Comparison of ENCODE assay signal across 11 cellular contexts in genomic region chr3:99534951-99535704, GRCh38.
DNase-seq lines count a peak whose midpoint lies in the region; ATAC-seq, FAIRE-seq and TF ChIP-seq lines count a peak whose summit lies in the region.
"Had no signal": no experiment of that assay in that cellular context is flagged by ENCODE, and none has a peak within 500 bp of the region (broad histone marks: within the 10 kb centered on the region; RNA-seq: fewer than 3 reads in every experiment).

No MANE protein-coding gene starts in this region.

- no peaks in the 10 kb centered on the region for H3K79me2 ChIP-seq in HCT116 (ENCODE audit: insufficient read depth, low read length)

- POLR2A ChIA-PET in HCT116 (lab: Charles Lee), result no interaction called here

- no peak overlapping the region for H2AFZ ChIP-seq in HCT116 (ENCODE audit: low read depth, low read length, poor library complexity, severe bottlenecking)

- H3K4me3 ChIP-seq in HCT116 (replicated peaks in 1 of 2; ENCODE audit: low read depth in 1 of 2, low read length in 2 of 2) (no peak overlapping the region), SJSA1 (no peak overlapping the region), BE2C (ENCODE audit: low read depth, low read length) (no peak overlapping the region)
- H3K4me3 ChIP-seq: BLaER1 had no signal

- H3K9me3 ChIP-seq in HCT116 (ENCODE audit: control insufficient read depth in 1 of 2, insufficient read depth in 1 of 2, low read depth in 1 of 2, low read length in 2 of 2) (no peaks in the 10 kb centered on the region), SJSA1 (replicated peaks) (no peaks in the 10 kb centered on the region; the same call in 1 of the 2 replicates), BE2C (no peaks in the 10 kb centered on the region)

- TF ChIP-seq RAD21 in HCT116 (IDR thresholded peaks at IDR 0.05; ENCODE audit: low read depth), result no peak

- FAIRE-seq in frontal cortex (lab: Jason Lieb, UNC), result no peak

- peak; percentile 6 for DNase-seq in AG08396 (ENCODE audit: low spot score)
- DNase-seq in HCT116 (ENCODE audit: low read depth, low spot score), result no peak
- peak; percentile 32 to 43 for DNase-seq in SJSA1 (ENCODE audit: low read depth in 1 of 2, low spot score in 2 of 2)
- peak; percentile 27 for DNase-seq in hepatic stellate cell (ENCODE audit: low spot score)
- DNase-seq in kidney glomerular epithelial cell (lab: John Stamatoyannopoulos, UW), result no peak
- DNase-seq in inferior parietal cortex (ENCODE audit: extremely low spot score), result no peak
- no peak for DNase-seq in BE2C
- no peak for DNase-seq in frontal cortex (ENCODE audit: low spot score in 2 of 2)
- DNase-seq: activated T-cell treated with anti-CD3 and anti-CD28 coated beads, Interleukin-2, amount 50 U/mL, for 72 hours; effector CD8-positive, alpha-beta T cell had no signal

- no peak for ATAC-seq in HCT116
- ATAC-seq: activated T-cell treated with anti-CD3 and anti-CD28 coated beads, Interleukin-2, amount 50 U/mL, for 72 hours had no signal

- H3K27me3 ChIP-seq in HCT116 (ENCODE audit: insufficient read depth, low read length) (peaks cover 45% of the 10 kb centered on the region), SJSA1 (replicated peaks) (no peaks in the 10 kb centered on the region), BE2C (no peaks in the 10 kb centered on the region)
- H3K27me3 ChIP-seq: BLaER1 had no signal

- no peaks in the 10 kb centered on the region for H3K9me2 ChIP-seq in HCT116 (ENCODE audit: insufficient read depth)

- RAD21 ChIA-PET in HCT116 (lab: Charles Lee; ENCODE audit: low non-redundant PET in 1 of 2, low total read pairs in 2 of 2, uncharacterized antibody in 2 of 2, unreplicated experiment in 2 of 2), result no interaction called here

- H3K4me1 ChIP-seq in HCT116 (ENCODE audit: control insufficient read depth in 1 of 2, insufficient read depth in 2 of 2, low read length in 2 of 2) (no peaks in the 10 kb centered on the region), SJSA1 (replicated peaks) (peaks cover 12% of the 10 kb centered on the region), BE2C (no peaks in the 10 kb centered on the region)
- H3K4me1 ChIP-seq: BLaER1 had no signal

- no peak overlapping the region for H3K9ac ChIP-seq in HCT116 (ENCODE audit: low read length)
- H3K9ac ChIP-seq: BLaER1 had no signal

- intact Hi-C loops in HCT116 (cut with micrococcal nuclease), result loop anchor here (10.0 kb wide), 2 partner anchors 420 to 510 kb away; no protein-coding TSS in a partner anchor

- H4K20me1 ChIP-seq in HCT116 (ENCODE audit: insufficient read depth), result no peaks in the 10 kb centered on the region
- H4K20me1 ChIP-seq: BLaER1 had no signal

- CTCF ChIA-PET in HCT116 (lab: Charles Lee), result no interaction called here

- BruUV-seq in HCT116 (replicated peaks; lab: Mats Ljungman, UMichigan), result no TSS peak

- H3K36me3 ChIP-seq in HCT116 (ENCODE audit: control insufficient read depth in 1 of 2, insufficient read depth in 2 of 2, low read length in 2 of 2), result no peaks in the 10 kb centered on the region
- H3K36me3 ChIP-seq in SJSA1, result no peaks in the 10 kb centered on the region
- no peaks in the 10 kb centered on the region for H3K36me3 ChIP-seq in BE2C
- H3K36me3 ChIP-seq: BLaER1 had no signal

- TF ChIP-seq POLR2A in HCT116 (IDR thresholded peaks at IDR 0.05; ENCODE audit: borderline replicate concordance, extremely low read depth, insufficient read depth, insufficient read length), result peak; percentile 25

- no peak overlapping the region for H3K4me2 ChIP-seq in HCT116 (ENCODE audit: low read length)
- H3K4me2 ChIP-seq: BLaER1 had no signal

- TF ChIP-seq CTCF in HCT116 (IDR thresholded peaks at IDR 0.05 in 2 of 3, conservative IDR thresholded peaks at IDR 0.05 in 1 of 3; ENCODE audit: borderline replicate concordance in 1 of 3, insufficient read depth in 1 of 3, low read depth in 2 of 3, low read length in 2 of 3) (no peak), BE2C (IDR thresholded peaks at IDR 0.05; ENCODE audit: low read depth, low read length) (no peak)

- no peak overlapping the region for H3K27ac ChIP-seq in HCT116 (ENCODE audit: low read depth, low read length)
- no peak overlapping the region for H3K27ac ChIP-seq in SJSA1
- H3K27ac ChIP-seq: BLaER1 had no signal

TF ChIP-seq in HCT116, 20 proteins besides CTCF, POLR2A, EP300 and RAD21:
- no peak for TF ChIP-seq EGR1 (IDR thresholded peaks at IDR 0.05; ENCODE audit: low read depth)
- TF ChIP-seq MAX (IDR thresholded peaks at IDR 0.05), result no peak
- TF ChIP-seq SP1 (IDR thresholded peaks at IDR 0.05; ENCODE audit: low read depth), result no peak
- TF ChIP-seq EZH2phosphoT487 (IDR thresholded peaks at IDR 0.05; ENCODE audit: borderline replicate concordance), result no peak
- no peak for TF ChIP-seq JUND (IDR thresholded peaks at IDR 0.05)
- TF ChIP-seq CEBPB (IDR thresholded peaks at IDR 0.05; ENCODE audit: low read depth), result no peak
- no peak for TF ChIP-seq YY1 (IDR thresholded peaks at IDR 0.05; ENCODE audit: extremely low read depth, insufficient replicate concordance, low read depth, low read length)
- no peak for TF ChIP-seq ELF1 (IDR thresholded peaks at IDR 0.05; ENCODE audit: borderline replicate concordance, low read depth)
- TF ChIP-seq ZNF274 (IDR thresholded peaks at IDR 0.05; ENCODE audit: low read depth, low read length), result no peak
- TF ChIP-seq ATF3 (IDR thresholded peaks at IDR 0.05), result no peak
- TF ChIP-seq ZFX (IDR thresholded peaks at IDR 0.05), result no peak

Comparison
In these comparisons a context has a peak if more than half of its experiments do, and no peak if none do; other contexts are left out.
1. DNase-seq: peak in AG08396 (single experiment), SJSA1 (2 of 2) and hepatic stellate cell (single experiment); none in HCT116 (single experiment), kidney glomerular epithelial cell (single experiment), inferior parietal cortex (single experiment), BE2C (single experiment) and frontal cortex (0 of 2).